35 cellular contexts compared by ENCODE assay signal in genomic region chrX:81925812-81926211, GRCh38.
"Had no signal": no experiment of that assay in that cellular context is flagged by ENCODE, and none has a peak within 500 bp of the region (broad histone marks: within the 10 kb centered on the region; RNA-seq: fewer than 3 reads in every experiment).

No MANE protein-coding gene starts in this region.

- DNase-seq: Karpas-422, Kasumi-1, MG63, MV-4-11, NCI-H1048, NCI-H1092, NCI-H1092 treated with DMSO at 0.1 percent for 48 hours, NCI-H1105, NCI-H1105 treated with DMSO at 0.1 percent for 48 hours, NCI-H1417, NCI-H1417 treated with DMSO at 0.1 percent for 48 hours, NCI-H1436, NCI-H1436 treated with DMSO at 0.1 percent for 48 hours, NCI-H146, NCI-H1694, NCI-H1694 treated with DMSO at 0.1 percent for 48 hours, NCI-H187, NCI-H187 treated with DMSO at 0.1 percent for 48 hours, NCI-H1930, NCI-H2029, NCI-H2029 treated with DMSO at 0.1 percent for 48 hours, NCI-H2081, NCI-H2081 treated with DMSO at 0.1 percent for 48 hours, NCI-H2107, NCI-H2171, NCI-H2171 treated with DMSO at 0.1 percent for 48 hours, NCI-H2227 treated with DMSO at 0.1 percent for 48 hours, NCI-H226, NCI-H345, NCI-H446, NCI-H446 treated with DMSO at 0.1 percent for 48 hours, NCI-H510A, NCI-H510A treated with DMSO at 0.1 percent for 48 hours, NCI-H524 had no signal

- H3K27ac ChIP-seq: KMS-11 had no signal

- H3K4me2 ChIP-seq: KMS-11 had no signal

- H3K9me3 ChIP-seq: MG63 had no signal

- H3K36me3 ChIP-seq: MG63 had no signal

- H3K9ac ChIP-seq: KMS-11 had no signal

- H3K4me3 ChIP-seq: MG63 had no signal

- H3K27me3 ChIP-seq: MG63 had no signal
